In the genomic region with DNA sequence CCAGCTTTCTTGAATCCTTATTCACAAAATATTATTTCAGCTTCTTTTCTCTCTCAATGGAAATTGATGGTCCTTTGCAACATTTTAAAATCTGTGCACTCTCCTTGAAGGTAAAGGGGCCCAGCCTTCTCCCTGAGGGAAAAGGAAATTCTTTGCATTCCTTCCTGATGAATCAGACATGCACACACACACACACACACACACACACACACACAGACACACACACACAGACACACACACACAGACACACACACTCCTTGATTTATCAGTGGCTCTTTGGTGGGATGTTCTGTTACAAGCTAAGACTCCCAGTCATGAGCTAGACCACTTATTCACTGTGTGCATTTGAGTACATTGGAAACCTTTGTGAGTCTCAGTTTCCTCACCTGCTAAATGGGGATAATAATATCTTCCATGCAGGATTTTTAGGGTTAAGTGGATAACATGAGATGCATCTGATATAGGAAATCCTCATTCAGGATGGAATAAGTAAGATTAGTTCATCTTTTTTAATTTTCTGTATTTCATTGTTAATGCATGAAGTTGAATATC, we compare ENCODE assay signal across 1 cellular context.
TF ChIP-seq lines count a peak whose summit lies in the region.

No MANE protein-coding gene starts in this region.

TF ChIP-seq in HepG2, 621 proteins besides CTCF, POLR2A, EP300 and RAD21:
- peak; percentile 65 for TF ChIP-seq JUND (CRISPR knock-in tag; IDR thresholded peaks at IDR 0.05)
- TF ChIP-seq, protein P1, sequence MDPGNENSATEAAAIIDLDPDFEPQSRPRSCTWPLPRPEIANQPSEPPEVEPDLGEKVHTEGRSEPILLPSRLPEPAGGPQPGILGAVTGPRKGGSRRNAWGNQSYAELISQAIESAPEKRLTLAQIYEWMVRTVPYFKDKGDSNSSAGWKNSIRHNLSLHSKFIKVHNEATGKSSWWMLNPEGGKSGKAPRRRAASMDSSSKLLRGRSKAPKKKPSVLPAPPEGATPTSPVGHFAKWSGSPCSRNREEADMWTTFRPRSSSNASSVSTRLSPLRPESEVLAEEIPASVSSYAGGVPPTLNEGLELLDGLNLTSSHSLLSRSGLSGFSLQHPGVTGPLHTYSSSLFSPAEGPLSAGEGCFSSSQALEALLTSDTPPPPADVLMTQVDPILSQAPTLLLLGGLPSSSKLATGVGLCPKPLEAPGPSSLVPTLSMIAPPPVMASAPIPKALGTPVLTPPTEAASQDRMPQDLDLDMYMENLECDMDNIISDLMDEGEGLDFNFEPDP (CRISPR knock-in tag; conservative IDR thresholded peaks at IDR 0.05): no peak
- TF ChIP-seq, protein P2, sequence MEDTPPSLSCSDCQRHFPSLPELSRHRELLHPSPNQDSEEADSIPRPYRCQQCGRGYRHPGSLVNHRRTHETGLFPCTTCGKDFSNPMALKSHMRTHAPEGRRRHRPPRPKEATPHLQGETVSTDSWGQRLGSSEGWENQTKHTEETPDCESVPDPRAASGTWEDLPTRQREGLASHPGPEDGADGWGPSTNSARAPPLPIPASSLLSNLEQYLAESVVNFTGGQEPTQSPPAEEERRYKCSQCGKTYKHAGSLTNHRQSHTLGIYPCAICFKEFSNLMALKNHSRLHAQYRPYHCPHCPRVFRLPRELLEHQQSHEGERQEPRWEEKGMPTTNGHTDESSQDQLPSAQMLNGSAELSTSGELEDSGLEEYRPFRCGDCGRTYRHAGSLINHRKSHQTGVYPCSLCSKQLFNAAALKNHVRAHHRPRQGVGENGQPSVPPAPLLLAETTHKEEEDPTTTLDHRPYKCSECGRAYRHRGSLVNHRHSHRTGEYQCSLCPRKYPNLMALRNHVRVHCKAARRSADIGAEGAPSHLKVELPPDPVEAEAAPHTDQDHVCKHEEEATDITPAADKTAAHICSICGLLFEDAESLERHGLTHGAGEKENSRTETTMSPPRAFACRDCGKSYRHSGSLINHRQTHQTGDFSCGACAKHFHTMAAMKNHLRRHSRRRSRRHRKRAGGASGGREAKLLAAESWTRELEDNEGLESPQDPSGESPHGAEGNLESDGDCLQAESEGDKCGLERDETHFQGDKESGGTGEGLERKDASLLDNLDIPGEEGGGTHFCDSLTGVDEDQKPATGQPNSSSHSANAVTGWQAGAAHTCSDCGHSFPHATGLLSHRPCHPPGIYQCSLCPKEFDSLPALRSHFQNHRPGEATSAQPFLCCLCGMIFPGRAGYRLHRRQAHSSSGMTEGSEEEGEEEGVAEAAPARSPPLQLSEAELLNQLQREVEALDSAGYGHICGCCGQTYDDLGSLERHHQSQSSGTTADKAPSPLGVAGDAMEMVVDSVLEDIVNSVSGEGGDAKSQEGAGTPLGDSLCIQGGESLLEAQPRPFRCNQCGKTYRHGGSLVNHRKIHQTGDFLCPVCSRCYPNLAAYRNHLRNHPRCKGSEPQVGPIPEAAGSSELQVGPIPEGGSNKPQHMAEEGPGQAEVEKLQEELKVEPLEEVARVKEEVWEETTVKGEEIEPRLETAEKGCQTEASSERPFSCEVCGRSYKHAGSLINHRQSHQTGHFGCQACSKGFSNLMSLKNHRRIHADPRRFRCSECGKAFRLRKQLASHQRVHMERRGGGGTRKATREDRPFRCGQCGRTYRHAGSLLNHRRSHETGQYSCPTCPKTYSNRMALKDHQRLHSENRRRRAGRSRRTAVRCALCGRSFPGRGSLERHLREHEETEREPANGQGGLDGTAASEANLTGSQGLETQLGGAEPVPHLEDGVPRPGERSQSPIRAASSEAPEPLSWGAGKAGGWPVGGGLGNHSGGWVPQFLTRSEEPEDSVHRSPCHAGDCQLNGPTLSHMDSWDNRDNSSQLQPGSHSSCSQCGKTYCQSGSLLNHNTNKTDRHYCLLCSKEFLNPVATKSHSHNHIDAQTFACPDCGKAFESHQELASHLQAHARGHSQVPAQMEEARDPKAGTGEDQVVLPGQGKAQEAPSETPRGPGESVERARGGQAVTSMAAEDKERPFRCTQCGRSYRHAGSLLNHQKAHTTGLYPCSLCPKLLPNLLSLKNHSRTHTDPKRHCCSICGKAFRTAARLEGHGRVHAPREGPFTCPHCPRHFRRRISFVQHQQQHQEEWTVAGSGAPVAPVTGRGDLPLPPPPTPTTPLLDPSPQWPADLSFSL (CRISPR knock-in tag; IDR thresholded peaks at IDR 0.05): peak; percentile 61; the same call in 1 of the 2 replicates
- 0 out of 2 replicates have a peak, but pooled peaks have one; percentile 47 for TF ChIP-seq JUNB (CRISPR knock-in tag; IDR thresholded peaks at IDR 0.05; ENCODE audit: borderline replicate concordance)
